Comparison of ENCODE assay signal across 8 cellular contexts in the genomic region with DNA sequence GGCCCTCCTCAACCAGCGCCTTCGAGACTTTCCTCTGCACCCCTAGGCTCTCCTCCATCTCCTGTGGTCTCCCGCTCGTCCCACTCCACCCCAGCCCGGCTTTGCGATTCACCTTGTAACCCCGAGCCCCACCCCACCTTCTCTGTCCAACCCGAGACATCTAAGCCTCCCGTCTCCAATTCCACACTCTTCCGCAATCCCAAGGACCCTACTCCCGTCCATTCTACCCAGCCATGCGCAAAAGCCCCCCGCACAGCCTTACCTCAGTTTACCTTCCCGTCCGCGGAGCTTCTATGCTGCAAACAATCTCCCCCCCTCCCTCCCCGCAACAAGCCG. TPM values are rescaled to one million over a fixed set of nuclear protein-coding genes. Genes with fewer than 3 reads are reported as not detected.
DNase-seq lines count a peak whose midpoint lies in the region; ATAC-seq, FAIRE-seq and TF ChIP-seq lines count a peak whose summit lies in the region.

No MANE protein-coding gene starts in this region.

- TF ChIP-seq CTCF in left lung (IDR thresholded peaks at IDR 0.05) (no peak), tibial nerve (IDR thresholded peaks at IDR 0.05) (no peak)

- FAIRE-seq in GM19239 (lab: Jason Lieb, UNC) = no peak

- DNase-seq in left lung = no peak
- DNase-seq in tibial nerve (ENCODE audit: low spot score in 2 of 2) = no peak
- no peak for DNase-seq in NCI-H2107 (lab: John Stamatoyannopoulos, UW)
- no peak for DNase-seq in HPDE6-E6E7 (ENCODE audit: extremely low spot score)
- DNase-seq in GM19239 (ENCODE audit: insufficient read length, low spot score) = no peak

- H3K9me3 ChIP-seq in left lung (no peaks in the 10 kb centered on the region), tibial nerve (no peaks in the 10 kb centered on the region)

- WGBS in tibial nerve, 2 donors = 0 to 1% methylated on average over 18 of the region's 18 CpGs

- H3K4me3 ChIP-seq in left lung = peak overlapping the region; percentile 59 to 82
- H3K4me3 ChIP-seq in tibial nerve = peak overlapping the region; percentile 56 to 92 (median 84)

- H3K27ac ChIP-seq in angular gyrus (ENCODE audit: low read depth, low read length) (peak overlapping the region; percentile 93), left lung (peak overlapping the region; percentile 96 to 97), tibial nerve (peak overlapping the region; percentile 85 to 96 (median 92))

- TF ChIP-seq EP300 in tibial nerve (IDR thresholded peaks at IDR 0.05) = no peak

- H3K36me3 ChIP-seq in left lung (peaks cover 0 to 13% of the 10 kb centered on the region in 2 donors), tibial nerve (peaks cover 0 to 31% (median 0%) of the 10 kb centered on the region in 3 donors)

- intact Hi-C loops in left lung (cut with DNase I) = no loop called here

- peaks cover 32 to 63% of the 10 kb centered on the region in 2 donors for H3K4me1 ChIP-seq in left lung
- peaks cover 0 to 59% (median 42%) of the 10 kb centered on the region in 4 donors for H3K4me1 ChIP-seq in tibial nerve

- ATAC-seq in GM19372 (IDR thresholded peaks at IDR 0.05; ENCODE audit: low read depth, unreplicated experiment) (peak; percentile 1), HG03066 (IDR thresholded peaks at IDR 0.05; ENCODE audit: low read depth, unreplicated experiment) (peak; percentile 3), left lung (peak; percentile 2)

- H3K27me3 ChIP-seq in left lung = no peaks in the 10 kb centered on the region
- H3K27me3 ChIP-seq in tibial nerve = no peaks in the 10 kb centered on the region

- TF ChIP-seq POLR2A in tibial nerve (IDR thresholded peaks at IDR 0.05) = peak; percentile 17 to 40

RNA-seq across cellular contexts. Expression of a gene that starts 0.2 kb away (rescaled TPM):
- total RNA-seq in left lung (10 to 100 TPM; 24.0 to 26.5 TPM), tibial nerve (10 to 100 TPM; 16.8 to 24.6 (median 21.7) TPM)

RNA-seq across cellular contexts. Expression of a gene that starts 12.5 kb away (rescaled TPM):
- total RNA-seq in left lung (10 to 100 TPM; 31.2 to 35.5 TPM), tibial nerve (10 to 100 TPM; 22.4 to 38.4 (median 31.8) TPM)

RNA-seq across cellular contexts. Expression of a gene that starts 33.3 kb away (rescaled TPM):
- total RNA-seq in left lung = 10 to 100 TPM; 31.9 to 44.6 TPM
- 100 to 1,000 TPM in 1 of 4 donors, 10 to 100 TPM in 3; 40.8 to 118 (median 68.5) TPM for total RNA-seq in tibial nerve
